ENCODE assay signal across 9 cellular contexts in genomic region chr10:11175823-11176243, GRCh38.
DNase-seq lines count a peak whose midpoint lies in the region; ATAC-seq and TF ChIP-seq lines count a peak whose summit lies in the region.
"Had no signal": no experiment of that assay in that cellular context is flagged by ENCODE, and none has a peak within 500 bp of the region (broad histone marks: within the 10 kb centered on the region; RNA-seq: fewer than 3 reads in every experiment).

No MANE protein-coding gene starts in this region.

- WGBS in stomach, 5 donors, result 76 to 88% (median 84%) methylated on average over 11 of the region's 11 CpGs

- H3K27ac ChIP-seq in stomach, result peak overlapping the region in 4 of 5 donors; percentile 47 to 88 (median 70)

- H3K4me3 Mint-ChIP-seq in activated CD8-positive, alpha-beta memory T cell treated with anti-CD3 and anti-CD28 coated beads, Interleukin-2, amount 10 ng/mL, durations not matched to agents 7 days and 5 days, result no peak overlapping the region
- peak overlapping the region; percentile 96 for H3K4me3 Mint-ChIP-seq in activated naive CD8-positive, alpha-beta T cell treated with anti-CD3 and anti-CD28 coated beads for 36 hours
- no peak overlapping the region for H3K4me3 Mint-ChIP-seq in Calu3 (ENCODE audit: low read depth, unreplicated experiment)
- H3K4me3 Mint-ChIP-seq: central memory CD8-positive, alpha-beta T cell had no signal

- H3K27me3 ChIP-seq in stomach, result no peaks in the 10 kb centered on the region

- peak; percentile 72 for DNase-seq in activated CD8-positive, alpha-beta memory T cell treated with anti-CD3 and anti-CD28 coated beads, Interleukin-2, amount 10 ng/mL, durations not matched to agents 7 days and 5 days
- DNase-seq in activated CD8-positive, alpha-beta memory T cell treated with anti-CD3 and anti-CD28 coated beads for 24 hours, result no peak
- DNase-seq in activated naive CD8-positive, alpha-beta T cell treated with anti-CD3 and anti-CD28 coated beads for 36 hours, result no peak
- no peak for DNase-seq in stomach
- no peak for DNase-seq in stimulated activated CD4-positive, alpha-beta T cell treated with anti-CD3 and anti-CD28 coated beads, Interleukin-4, amount 100 ng/mL, for 24 hours
- no peak for DNase-seq in activated gamma-delta T cell (lab: John Stamatoyannopoulos, UW)
- no peak for DNase-seq in Calu3

- TF ChIP-seq POLR2A in stomach (IDR thresholded peaks at IDR 0.05), result no peak

- intact Hi-C loops in stomach (cut with DNase I; ENCODE audit: low total_unique reads), result no loop called here
- intact Hi-C loops in Calu3 (cut with micrococcal nuclease; ENCODE audit: unreplicated experiment), result no loop called here

- BruUV-seq in Calu3 (replicated peaks; lab: Mats Ljungman, UMichigan), result no TSS peak

- CTCF ChIA-PET in activated CD8-positive, alpha-beta memory T cell treated with anti-CD3 and anti-CD28 coated beads, Interleukin-2, amount 10 ng/mL, durations not matched to agents 7 days and 5 days (lab: Charles Lee), result interaction anchor here (0.9 to 9.5 kb wide), 4 partner anchors 10 to 62 kb away, joined by 3 to 122 read pairs (median 44); no protein-coding TSS in a partner anchor
- CTCF ChIA-PET in Calu3 (lab: Charles Lee), result no interaction called here

- H3K27ac Mint-ChIP-seq in activated CD8-positive, alpha-beta memory T cell treated with anti-CD3 and anti-CD28 coated beads, Interleukin-2, amount 10 ng/mL, durations not matched to agents 7 days and 5 days, result no peak overlapping the region
- H3K27ac Mint-ChIP-seq in activated naive CD8-positive, alpha-beta T cell treated with anti-CD3 and anti-CD28 coated beads for 36 hours, result no peak overlapping the region
- no peak overlapping the region for H3K27ac Mint-ChIP-seq in Calu3 (ENCODE audit: unreplicated experiment)

- H3K36me3 Mint-ChIP-seq in activated CD8-positive, alpha-beta memory T cell treated with anti-CD3 and anti-CD28 coated beads, Interleukin-2, amount 10 ng/mL, durations not matched to agents 7 days and 5 days, result peaks cover 84% of the 10 kb centered on the region
- peaks cover 69% of the 10 kb centered on the region for H3K36me3 Mint-ChIP-seq in activated naive CD8-positive, alpha-beta T cell treated with anti-CD3 and anti-CD28 coated beads for 36 hours
- H3K36me3 Mint-ChIP-seq in Calu3 (ENCODE audit: insufficient read depth, unreplicated experiment), result no peaks in the 10 kb centered on the region

- H3K9me3 ChIP-seq in stomach, result no peaks in the 10 kb centered on the region

- ATAC-seq in activated CD8-positive, alpha-beta memory T cell treated with anti-CD3 and anti-CD28 coated beads, Interleukin-2, amount 10 ng/mL, durations not matched to agents 7 days and 5 days, result no peak
- peak; percentile 36 for ATAC-seq in HG03025 (IDR thresholded peaks at IDR 0.05; ENCODE audit: low FRiP score, unreplicated experiment)

- peak overlapping the region in 2 of 4 donors; percentile 14 to 15 for H3K4me3 ChIP-seq in stomach

- no peaks in the 10 kb centered on the region for H3K9me3 Mint-ChIP-seq in activated CD8-positive, alpha-beta memory T cell treated with anti-CD3 and anti-CD28 coated beads, Interleukin-2, amount 10 ng/mL, durations not matched to agents 7 days and 5 days (ENCODE audit: low read depth)
- no peaks in the 10 kb centered on the region for H3K9me3 Mint-ChIP-seq in activated naive CD8-positive, alpha-beta T cell treated with anti-CD3 and anti-CD28 coated beads for 36 hours
- no peaks in the 10 kb centered on the region for H3K9me3 Mint-ChIP-seq in Calu3 (ENCODE audit: low read depth, unreplicated experiment)
- H3K9me3 Mint-ChIP-seq: central memory CD8-positive, alpha-beta T cell had no signal

- H3K36me3 ChIP-seq in stomach, result peaks cover 0 to 22% (median 10%) of the 10 kb centered on the region in 4 donors

- H3K4me1 ChIP-seq in stomach, result peaks cover 0 to 71% (median 21%) of the 10 kb centered on the region in 4 donors

- no peak for TF ChIP-seq EP300 in stomach (IDR thresholded peaks at IDR 0.05)

- H3K4me1 Mint-ChIP-seq in activated CD8-positive, alpha-beta memory T cell treated with anti-CD3 and anti-CD28 coated beads, Interleukin-2, amount 10 ng/mL, durations not matched to agents 7 days and 5 days, result peaks cover 82% of the 10 kb centered on the region
- peaks cover 82% of the 10 kb centered on the region for H3K4me1 Mint-ChIP-seq in activated naive CD8-positive, alpha-beta T cell treated with anti-CD3 and anti-CD28 coated beads for 36 hours
- no peaks in the 10 kb centered on the region for H3K4me1 Mint-ChIP-seq in Calu3 (ENCODE audit: low read depth, unreplicated experiment)

- TF ChIP-seq CTCF in stomach (IDR thresholded peaks at IDR 0.05), result no peak
- TF ChIP-seq CTCF in Calu3 (IDR thresholded peaks at IDR 0.05; ENCODE audit: unreplicated experiment), result no peak

- no peaks in the 10 kb centered on the region for H3K27me3 Mint-ChIP-seq in activated CD8-positive, alpha-beta memory T cell treated with anti-CD3 and anti-CD28 coated beads, Interleukin-2, amount 10 ng/mL, durations not matched to agents 7 days and 5 days
- no peaks in the 10 kb centered on the region for H3K27me3 Mint-ChIP-seq in activated naive CD8-positive, alpha-beta T cell treated with anti-CD3 and anti-CD28 coated beads for 36 hours
- no peaks in the 10 kb centered on the region for H3K27me3 Mint-ChIP-seq in Calu3 (ENCODE audit: unreplicated experiment)
- H3K27me3 Mint-ChIP-seq: central memory CD8-positive, alpha-beta T cell had no signal
